In the genomic region with DNA sequence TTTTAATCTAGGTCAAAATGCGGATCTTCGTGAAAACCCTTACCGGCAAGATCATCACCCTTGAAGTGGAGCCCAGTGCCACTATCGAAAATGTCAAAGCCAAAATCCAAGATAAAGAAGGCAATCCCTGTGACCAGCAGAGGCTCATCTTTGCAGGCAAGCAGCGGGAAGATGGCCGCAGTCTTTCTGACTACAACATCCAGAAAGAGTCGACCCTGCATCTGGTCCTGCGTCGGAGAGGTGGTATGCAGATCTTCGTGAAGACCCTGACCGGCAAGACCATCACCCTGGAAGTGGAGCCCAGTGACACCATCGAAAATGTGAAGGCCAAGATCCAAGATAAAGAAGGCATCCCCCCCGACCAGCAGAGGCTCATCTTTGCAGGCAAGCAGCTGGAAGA, we compare ENCODE assay signal across 6 cellular contexts.
DNase-seq lines count a peak whose midpoint lies in the region; ATAC-seq and TF ChIP-seq lines count a peak whose summit lies in the region.
"Not testable (repeated sequence)": the region's sequence is repeated elsewhere in the genome, so short reads cannot be mapped to it uniquely, and the experiment has no call there.

No MANE protein-coding gene starts in this region.

- H3K27ac Mint-ChIP-seq in activated CD4-positive, alpha-beta T cell treated with anti-CD3 and anti-CD28 coated beads, Interleukin-2, amount 10 ng/mL, durations not matched to agents 24 days and 14 days; osteocyte (ENCODE audit: unreplicated experiment): not testable (repeated sequence)

- H3K4me1 ChIP-seq in esophagus muscularis mucosa, testis, upper lobe of right lung: not testable (repeated sequence)

- not testable (repeated sequence) for TF ChIP-seq CTCF in esophagus muscularis mucosa (IDR thresholded peaks at IDR 0.05); osteocyte (IDR thresholded peaks at IDR 0.05); testis (IDR thresholded peaks at IDR 0.05); upper lobe of right lung (IDR thresholded peaks at IDR 0.05)

- not testable (repeated sequence) for H3K36me3 ChIP-seq in esophagus muscularis mucosa; testis (ENCODE audit: low read depth, missing control alignments); upper lobe of right lung

- not testable (repeated sequence) for H3K36me3 Mint-ChIP-seq in activated CD4-positive, alpha-beta T cell treated with anti-CD3 and anti-CD28 coated beads, Interleukin-2, amount 10 ng/mL, durations not matched to agents 24 days and 14 days (ENCODE audit: low read depth); osteocyte (ENCODE audit: unreplicated experiment)

- intact Hi-C loops in activated CD4-positive, alpha-beta T cell treated with anti-CD3 and anti-CD28 coated beads, Interleukin-2, amount 10 ng/mL, durations not matched to agents 24 days and 14 days (cut with micrococcal nuclease); esophagus muscularis mucosa (cut with DNase I); testis (cut with DNase I; ENCODE audit: low total_unique reads); upper lobe of right lung (cut with DNase I): not testable (repeated sequence)

- peaks cover 0 to 14% (median 6%) of the 10 kb centered on the region in 4 donors for H3K9me3 ChIP-seq in esophagus muscularis mucosa
- H3K9me3 ChIP-seq in testis, upper lobe of right lung: not testable (repeated sequence)

- H3K4me3 ChIP-seq in esophagus muscularis mucosa, upper lobe of right lung: not testable (repeated sequence)
- peak overlapping the region; percentile 25 to 51 for H3K4me3 ChIP-seq in testis

- peaks cover 22% of the 10 kb centered on the region for H3K9me3 Mint-ChIP-seq in activated CD4-positive, alpha-beta T cell treated with anti-CD3 and anti-CD28 coated beads, Interleukin-2, amount 10 ng/mL, durations not matched to agents 24 days and 14 days
- peaks cover 31% of the 10 kb centered on the region for H3K9me3 Mint-ChIP-seq in osteocyte (ENCODE audit: unreplicated experiment)

- not testable (repeated sequence) for H3K4me3 Mint-ChIP-seq in activated CD4-positive, alpha-beta T cell treated with anti-CD3 and anti-CD28 coated beads, Interleukin-2, amount 10 ng/mL, durations not matched to agents 24 days and 14 days; osteocyte (ENCODE audit: unreplicated experiment)

- not testable (repeated sequence) for TF ChIP-seq EP300 in esophagus muscularis mucosa (IDR thresholded peaks at IDR 0.05)

- H3K27me3 ChIP-seq in esophagus muscularis mucosa, testis, upper lobe of right lung: not testable (repeated sequence)

- peak; percentile 11 for DNase-seq in activated CD4-positive, alpha-beta T cell treated with anti-CD3 and anti-CD28 coated beads, Interleukin-2, amount 10 ng/mL, durations not matched to agents 24 days and 14 days
- DNase-seq in esophagus muscularis mucosa (ENCODE audit: extremely low spot score): peak; percentile 2
- DNase-seq in mesenteric fat pad (ENCODE audit: low spot score): peak; percentile 65
- peak; percentile 44 for DNase-seq in osteocyte (ENCODE audit: extremely low spot score, unreplicated experiment)
- DNase-seq in testis: not testable (repeated sequence)
- DNase-seq in upper lobe of right lung: peak; percentile 6

- not testable (repeated sequence) for H3K27me3 Mint-ChIP-seq in activated CD4-positive, alpha-beta T cell treated with anti-CD3 and anti-CD28 coated beads, Interleukin-2, amount 10 ng/mL, durations not matched to agents 24 days and 14 days; osteocyte (ENCODE audit: unreplicated experiment)

- not testable (repeated sequence) for ATAC-seq in upper lobe of right lung

- not testable (repeated sequence) for TF ChIP-seq POLR2A in esophagus muscularis mucosa (IDR thresholded peaks at IDR 0.05; ENCODE audit: low read depth); testis (IDR thresholded peaks at IDR 0.05)

- not testable (repeated sequence) for H3K27ac ChIP-seq in esophagus muscularis mucosa (replicated peaks in 1 of 4); upper lobe of right lung
- H3K27ac ChIP-seq in testis: peak overlapping the region in 1 of 2 donors; percentile 19

- WGBS in esophagus muscularis mucosa: 76% methylated on average over 13 of the region's 13 CpGs
- 63% methylated on average over 10 to 13 of the region's 13 CpGs for WGBS in testis, 2 donors

- not testable (repeated sequence) for H3K4me1 Mint-ChIP-seq in activated CD4-positive, alpha-beta T cell treated with anti-CD3 and anti-CD28 coated beads, Interleukin-2, amount 10 ng/mL, durations not matched to agents 24 days and 14 days; osteocyte (ENCODE audit: unreplicated experiment)
